Comparison of ENCODE assay signal across 16 cellular contexts in genomic region chr11:121651267-121651625, GRCh38.
"Had no signal": no experiment of that assay in that cellular context is flagged by ENCODE, and none has a peak within 500 bp of the region (broad histone marks: within the 10 kb centered on the region; RNA-seq: fewer than 3 reads in every experiment).

No MANE protein-coding gene starts in this region.

- H3K27ac Mint-ChIP-seq: naive B cell had no signal

- H3K9me3 Mint-ChIP-seq: activated T-cell treated with anti-CD3 and anti-CD28 coated beads, Interleukin-2, amount 50 U/mL, for 72 hours had no signal

- H3K4me3 ChIP-seq: coronary artery, mucosa of descending colon, prostate gland, right atrium auricular region, thyroid gland had no signal

- ATAC-seq: left cardiac atrium, mucosa of descending colon had no signal

- H3K9me3 ChIP-seq: mucosa of descending colon, prostate gland, right atrium auricular region, thyroid gland had no signal

- DNase-seq: activated gamma-delta T cell treated with Interleukin-2 at 50 U/mL for 16 hours; erythroblast; foreskin melanocyte; glutamatergic neuron; hippocampal formation; left cardiac atrium; mesenchymal stem cell; mucosa of descending colon; naive B cell; stimulated activated naive CD4-positive, alpha-beta T cell treated with Interleukin-2 at 50 U/mL for 16 hours; thyroid gland had no signal

- H3K36me3 Mint-ChIP-seq: brain, naive B cell had no signal

- H3K36me3 ChIP-seq: prostate gland, right atrium auricular region, thyroid gland had no signal

- H3K27me3 ChIP-seq: right atrium auricular region, thyroid gland had no signal

- H3K4me3 Mint-ChIP-seq: brain, naive B cell had no signal

- H3K27ac ChIP-seq: coronary artery, prostate gland, right atrium auricular region, thyroid gland had no signal

- H3K4me1 ChIP-seq: prostate gland had no signal
